ENCODE assay signal across 8 cellular contexts in genomic region chr1:43171876-43172531, GRCh38. TPM values are rescaled to one million over a fixed set of nuclear protein-coding genes. Genes with fewer than 3 reads are reported as not detected.
DNase-seq lines count a peak whose midpoint lies in the region; ATAC-seq, FAIRE-seq and TF ChIP-seq lines count a peak whose summit lies in the region.

CFAP57 (plus strand) TSS chr1:43172330; CDS start chr1:43172754, 424 bp downstream.
EBNA1BP2 (minus strand) TSS chr1:43172290; CDS start chr1:43172118, 172 bp downstream.

- H3K27ac Mint-ChIP-seq in WTC11: peak within 1 kb of the TSS; percentile 60

- no peak for TF ChIP-seq CTCF in AG09319 (IDR thresholded peaks at IDR 0.05; ENCODE audit: low read depth, low read length)
- no peak for TF ChIP-seq CTCF in WTC11 (IDR thresholded peaks at IDR 0.05)

- H3K9me3 Mint-ChIP-seq in WTC11: peaks cover 11% of the 10 kb centered on the region

- no peak within 1 kb of the TSS for H3K27ac ChIP-seq in caudate nucleus (ENCODE audit: low read depth, low read length)

- POLR2A ChIA-PET in WTC11 (lab: Charles Lee): interaction anchor here (0.6 kb wide), 1 partner anchor 209 kb away, joined by 3 read pairs; no protein-coding TSS in a partner anchor

- H3K27me3 Mint-ChIP-seq in WTC11 (ENCODE audit: low read depth): peaks cover 16% of the 10 kb centered on the region

- CTCF ChIA-PET in WTC11 (lab: Charles Lee): interaction anchor here (0.7 to 2.0 kb wide), 10 partner anchors 28 to 326 kb away, joined by 3 to 7 read pairs (median 4); partner anchors contain the start of genes CDC20 and ZNF691

- DNase-seq in AG09319 (ENCODE audit: extremely low read depth, low read depth): peak; percentile 68
- DNase-seq in NCI-H2227 treated with DMSO at 0.1 percent for 48 hours (lab: John Stamatoyannopoulos, UW): peak; percentile 95
- peak; percentile 86 for DNase-seq in WTC11 (ENCODE audit: low spot score)
- peak; percentile 52 to 98 (median 89) for DNase-seq in caudate nucleus (lab: John Stamatoyannopoulos, UW)
- DNase-seq in stimulated activated CD4-positive, alpha-beta T cell treated with anti-CD3 and anti-CD28 coated beads, Interleukin-12 subunit alpha, Interleukin-12 subunit beta, amount 100 ng/mL, for 24 hours (ENCODE audit: low read depth in 2 of 2): peak; percentile 88 to 92

- H3K4me1 Mint-ChIP-seq in WTC11: peaks cover 17% of the 10 kb centered on the region

- H3K36me3 Mint-ChIP-seq in WTC11: peaks cover 40% of the 10 kb centered on the region

- peak; percentile 89 for FAIRE-seq in islet of Langerhans (lab: Jason Lieb, UNC)

- peak within 1 kb of the TSS; percentile 97 for H3K4me3 Mint-ChIP-seq in WTC11

- peak; percentile 73 for ATAC-seq in GM19025 (IDR thresholded peaks at IDR 0.05; ENCODE audit: low read depth, unreplicated experiment)
- peak; percentile 86 for ATAC-seq in HG03196 (IDR thresholded peaks at IDR 0.05; ENCODE audit: unreplicated experiment)
- ATAC-seq in WTC11: peak; percentile 77

TF ChIP-seq in WTC11, 78 proteins besides CTCF, POLR2A, EP300 and RAD21 (continues in another document):
- TF ChIP-seq ATF3 (CRISPR knock-in tag; conservative IDR thresholded peaks at IDR 0.05) (no peak), GRHL2 (CRISPR knock-in tag; IDR thresholded peaks at IDR 0.05; ENCODE audit: insufficient replicate concordance, severe bottlenecking) (no peak), NFE2L1 (CRISPR knock-in tag; IDR thresholded peaks at IDR 0.05) (no peak), GTF2I (CRISPR knock-in tag; conservative IDR thresholded peaks at IDR 0.05) (no peak), PREB (CRISPR knock-in tag; IDR thresholded peaks at IDR 0.05; ENCODE audit: borderline replicate concordance) (no peak), TEAD4 (CRISPR knock-in tag; IDR thresholded peaks at IDR 0.05) (no peak), ZNF121 (CRISPR knock-in tag; IDR thresholded peaks at IDR 0.05) (no peak), ZNF671 (CRISPR knock-in tag; IDR thresholded peaks at IDR 0.05) (no peak), NR2C2 (CRISPR knock-in tag; IDR thresholded peaks at IDR 0.05) (no peak), ZNF512 (CRISPR knock-in tag; IDR thresholded peaks at IDR 0.05; ENCODE audit: borderline replicate concordance) (no peak), SP1 (CRISPR knock-in tag; conservative IDR thresholded peaks at IDR 0.05) (0 out of 2 replicates have a peak, but pooled peaks have one; percentile 25), ESRRA (CRISPR knock-in tag; IDR thresholded peaks at IDR 0.05; ENCODE audit: borderline replicate concordance) (no peak), FOXP4 (CRISPR knock-in tag; IDR thresholded peaks at IDR 0.05) (peak; percentile 42; the same call in 1 of the 2 replicates), OVOL2 (CRISPR knock-in tag; IDR thresholded peaks at IDR 0.05; ENCODE audit: borderline replicate concordance) (no peak), ZNF232 (CRISPR knock-in tag; IDR thresholded peaks at IDR 0.05) (no peak), SMAD4 (CRISPR knock-in tag; IDR thresholded peaks at IDR 0.05) (no peak)
- TF ChIP-seq, protein P1, sequence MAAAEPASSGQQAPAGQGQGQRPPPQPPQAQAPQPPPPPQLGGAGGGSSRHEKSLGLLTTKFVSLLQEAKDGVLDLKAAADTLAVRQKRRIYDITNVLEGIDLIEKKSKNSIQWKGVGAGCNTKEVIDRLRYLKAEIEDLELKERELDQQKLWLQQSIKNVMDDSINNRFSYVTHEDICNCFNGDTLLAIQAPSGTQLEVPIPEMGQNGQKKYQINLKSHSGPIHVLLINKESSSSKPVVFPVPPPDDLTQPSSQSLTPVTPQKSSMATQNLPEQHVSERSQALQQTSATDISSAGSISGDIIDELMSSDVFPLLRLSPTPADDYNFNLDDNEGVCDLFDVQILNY (CRISPR knock-in tag; IDR thresholded peaks at IDR 0.05): no peak
- TF ChIP-seq, protein P2, sequence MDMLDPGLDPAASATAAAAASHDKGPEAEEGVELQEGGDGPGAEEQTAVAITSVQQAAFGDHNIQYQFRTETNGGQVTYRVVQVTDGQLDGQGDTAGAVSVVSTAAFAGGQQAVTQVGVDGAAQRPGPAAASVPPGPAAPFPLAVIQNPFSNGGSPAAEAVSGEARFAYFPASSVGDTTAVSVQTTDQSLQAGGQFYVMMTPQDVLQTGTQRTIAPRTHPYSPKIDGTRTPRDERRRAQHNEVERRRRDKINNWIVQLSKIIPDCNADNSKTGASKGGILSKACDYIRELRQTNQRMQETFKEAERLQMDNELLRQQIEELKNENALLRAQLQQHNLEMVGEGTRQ (CRISPR knock-in tag; IDR thresholded peaks at IDR 0.05): 0 out of 2 replicates have a peak, but pooled peaks have one; percentile 31
- TF ChIP-seq, protein P3, sequence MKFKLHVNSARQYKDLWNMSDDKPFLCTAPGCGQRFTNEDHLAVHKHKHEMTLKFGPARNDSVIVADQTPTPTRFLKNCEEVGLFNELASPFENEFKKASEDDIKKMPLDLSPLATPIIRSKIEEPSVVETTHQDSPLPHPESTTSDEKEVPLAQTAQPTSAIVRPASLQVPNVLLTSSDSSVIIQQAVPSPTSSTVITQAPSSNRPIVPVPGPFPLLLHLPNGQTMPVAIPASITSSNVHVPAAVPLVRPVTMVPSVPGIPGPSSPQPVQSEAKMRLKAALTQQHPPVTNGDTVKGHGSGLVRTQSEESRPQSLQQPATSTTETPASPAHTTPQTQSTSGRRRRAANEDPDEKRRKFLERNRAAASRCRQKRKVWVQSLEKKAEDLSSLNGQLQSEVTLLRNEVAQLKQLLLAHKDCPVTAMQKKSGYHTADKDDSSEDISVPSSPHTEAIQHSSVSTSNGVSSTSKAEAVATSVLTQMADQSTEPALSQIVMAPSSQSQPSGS (CRISPR knock-in tag; IDR thresholded peaks at IDR 0.05; ENCODE audit: borderline replicate concordance, low read depth): no peak
- TF ChIP-seq, protein P4, sequence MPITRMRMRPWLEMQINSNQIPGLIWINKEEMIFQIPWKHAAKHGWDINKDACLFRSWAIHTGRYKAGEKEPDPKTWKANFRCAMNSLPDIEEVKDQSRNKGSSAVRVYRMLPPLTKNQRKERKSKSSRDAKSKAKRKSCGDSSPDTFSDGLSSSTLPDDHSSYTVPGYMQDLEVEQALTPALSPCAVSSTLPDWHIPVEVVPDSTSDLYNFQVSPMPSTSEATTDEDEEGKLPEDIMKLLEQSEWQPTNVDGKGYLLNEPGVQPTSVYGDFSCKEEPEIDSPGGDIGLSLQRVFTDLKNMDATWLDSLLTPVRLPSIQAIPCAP (CRISPR knock-in tag; IDR thresholded peaks at IDR 0.05): no peak

RNA-seq across cellular contexts. Expression of gene CFAP57, which starts in this region (rescaled TPM):
- total RNA-seq in WTC11 (2021): 0.27 to 0.78 TPM (median 0.42 TPM) in 3 replicates

RNA-seq across cellular contexts. Expression of gene EBNA1BP2, which starts in this region (rescaled TPM):
- total RNA-seq in WTC11 (2021): 66.7 to 93.7 TPM (median 67.7 TPM) in 3 replicates
